ENCODE assay signal across 35 cellular contexts in the genomic region with DNA sequence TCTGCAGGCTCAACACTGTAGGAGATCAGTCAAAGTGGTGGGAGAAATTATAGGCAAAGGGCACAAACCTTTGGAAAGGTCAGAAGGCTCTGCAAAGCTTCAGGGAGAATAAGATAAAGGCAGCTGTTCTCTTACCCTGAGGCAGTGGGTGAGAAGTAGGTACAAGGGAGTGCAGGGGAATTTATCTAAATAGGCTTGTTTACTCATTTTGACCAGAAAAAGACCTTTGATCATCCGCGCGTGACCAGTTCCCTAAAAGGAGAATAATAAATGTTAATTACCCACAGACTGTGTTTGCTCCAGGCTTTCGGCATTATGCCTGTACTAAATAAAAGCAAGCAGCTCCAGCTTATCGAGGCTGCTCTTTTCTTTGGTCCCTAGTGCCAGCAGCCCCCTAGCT. TPM values are rescaled to one million over a fixed set of nuclear protein-coding genes. Genes with fewer than 3 reads are reported as not detected.
"Had no signal": no experiment of that assay in that cellular context is flagged by ENCODE, and none has a peak within 500 bp of the region (broad histone marks: within the 10 kb centered on the region; RNA-seq: fewer than 3 reads in every experiment).

No MANE protein-coding gene starts in this region.

- ATAC-seq: activated CD8-positive, alpha-beta T cell treated with anti-CD3 and anti-CD28 coated beads for 36 hours; activated naive CD4-positive, alpha-beta T cell treated with anti-CD3 and anti-CD28 coated beads, Interleukin-2, amount 50 U/mL, for 72 hours; activated T-cell treated with anti-CD3 and anti-CD28 coated beads, Interleukin-2, amount 50 U/mL, for 72 hours; heart right ventricle; naive thymus-derived CD4-positive, alpha-beta T cell; pancreas; psoas muscle; stimulated activated memory B cell treated with anti-CD40 and anti-IgM and Interleukin-4, amounts not matched to agents 10 μg/mL and 1 μg/mL and 100 μg/mL, for 72 hours; stimulated activated naive CD8-positive, alpha-beta T cell treated with anti-CD3 and anti-CD28 coated beads, Interleukin-15, amount 100 ng/mL, for 72 hours; T-helper 17 cell had no signal

- H3K4me3 ChIP-seq: esophagus squamous epithelium, heart right ventricle, left ventricle myocardium inferior, lung, pancreas, psoas muscle, right atrium auricular region, smooth muscle cell, upper lobe of left lung, vagina had no signal

- DNase-seq: activated CD4-positive, alpha-beta T cell treated with anti-CD3 and anti-CD28 coated beads for 1 hour; activated CD4-positive, alpha-beta T cell treated with anti-CD3 and anti-CD28 coated beads, Interleukin-2, amount 50 U/mL, for 1 hour; activated CD8-positive, alpha-beta T cell treated with anti-CD3 and anti-CD28 coated beads for 36 hours; activated naive CD4-positive, alpha-beta T cell; activated T-cell treated with anti-CD3 and anti-CD28 coated beads, Interleukin-2, amount 50 U/mL, for 72 hours; anterior cingulate cortex; dermis blood vessel endothelial cell; effector CD8-positive, alpha-beta T cell; esophagus squamous epithelium; foreskin melanocyte; heart right ventricle; left ventricle myocardium inferior; naive thymus-derived CD4-positive, alpha-beta T cell; nucleus accumbens; pancreas; psoas muscle; stimulated activated CD4-positive, alpha-beta T cell treated with anti-CD3 and anti-CD28 coated beads, Interleukin-1b, Interleukin-23, amount 100 ng/mL, for 48 hours; stimulated activated CD4-positive, alpha-beta T cell treated with anti-CD3 and anti-CD28 coated beads, Interleukin-4, amount 100 ng/mL, for 4 hours; stimulated activated CD8-positive, alpha-beta memory T cell treated with anti-CD3 and anti-CD28 coated beads, Interleukin-4, amount 100 ng/mL, for 48 hours; stimulated activated naive CD8-positive, alpha-beta T cell treated with anti-CD3 and anti-CD28 coated beads, Interleukin-15, amount 100 ng/mL, for 72 hours; substantia nigra; T-helper 17 cell; upper lobe of left lung had no signal

- H3K27me3 ChIP-seq: esophagus squamous epithelium, heart right ventricle, pancreas, right atrium auricular region, upper lobe of left lung, vagina had no signal

- H3K4me2 ChIP-seq: smooth muscle cell had no signal

- H3K9me3 ChIP-seq: esophagus squamous epithelium, heart right ventricle, left ventricle myocardium inferior, pancreas, psoas muscle, right atrium auricular region, upper lobe of left lung, vagina had no signal

- H3K36me3 ChIP-seq: esophagus squamous epithelium, heart right ventricle, left ventricle myocardium inferior, pancreas, right atrium auricular region, upper lobe of left lung, vagina had no signal

- H3K4me1 ChIP-seq: left ventricle myocardium inferior, pancreas, psoas muscle, right atrium auricular region, vagina had no signal

- H3K27ac ChIP-seq: epithelial cell of prostate, esophagus squamous epithelium, heart right ventricle, left ventricle myocardium inferior, pancreas, psoas muscle, right atrium auricular region, upper lobe of left lung, vagina had no signal

- FAIRE-seq: bronchial epithelial cell, colon, endometrium, pancreas had no signal

RNA-seq across cellular contexts. Expression of a gene that starts 9.3 kb away (rescaled TPM):
- total RNA-seq: bronchial epithelial cell, dermis blood vessel endothelial cell, esophagus squamous epithelium, glomerular endothelial cell, smooth muscle cell had no signal
- polyA plus RNA-seq: neural cell, smooth muscle cell had no signal

RNA-seq across cellular contexts. Expression of a gene that starts 15.1 kb away (rescaled TPM):
- total RNA-seq: activated CD8-positive, alpha-beta T cell treated with anti-CD3 and anti-CD28 coated beads for 36 hours; activated naive CD4-positive, alpha-beta T cell treated with anti-CD3 and anti-CD28 coated beads, Interleukin-2, amount 50 U/mL, for 72 hours; activated T-cell treated with anti-CD3 and anti-CD28 coated beads, Interleukin-2, amount 50 U/mL, for 72 hours; dermis blood vessel endothelial cell; glomerular endothelial cell; heart right ventricle; left ventricle myocardium inferior; naive thymus-derived CD4-positive, alpha-beta T cell; psoas muscle; smooth muscle cell; T-helper 17 cell had no signal
- polyA plus RNA-seq: naive thymus-derived CD4-positive, alpha-beta T cell; neural cell; smooth muscle cell had no signal
